1 cellular context compared by ENCODE assay signal in genomic region chr21:37873655-37874054, GRCh38.
TF ChIP-seq lines count a peak whose summit lies in the region.

No MANE protein-coding gene starts in this region.

TF ChIP-seq in H1, 55 proteins besides CTCF, POLR2A, EP300 and RAD21:
- TF ChIP-seq BACH1 (IDR thresholded peaks at IDR 0.05; ENCODE audit: low read length) (peak; percentile 94), MAFK (IDR thresholded peaks at IDR 0.05; ENCODE audit: low read depth, low read length) (peak; percentile 69; the same call in 1 of the 2 replicates), TEAD4 (IDR thresholded peaks at IDR 0.05; ENCODE audit: low read depth, low read length) (no peak)
